In the genomic region with DNA sequence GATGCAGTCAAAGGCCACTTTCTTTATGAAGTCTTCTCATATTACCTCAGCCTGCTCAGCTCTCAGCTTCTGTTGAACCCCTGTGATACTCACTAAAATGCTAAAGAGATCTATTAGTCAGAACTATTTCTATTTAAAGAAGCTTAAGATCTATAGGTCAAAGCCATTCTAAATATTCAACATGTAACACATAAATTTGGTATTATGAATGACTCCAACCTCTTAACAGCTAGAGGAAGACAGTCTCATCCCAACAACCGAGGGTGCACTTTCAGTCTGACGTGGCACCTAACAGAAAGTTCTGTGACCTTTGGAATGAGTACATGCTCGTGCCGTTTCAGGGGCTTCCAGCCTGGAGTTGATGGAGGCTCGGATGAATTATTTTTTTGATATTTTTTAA, we compare ENCODE assay signal across 23 cellular contexts.
"Had no signal": no experiment of that assay in that cellular context is flagged by ENCODE, and none has a peak within 500 bp of the region (broad histone marks: within the 10 kb centered on the region; RNA-seq: fewer than 3 reads in every experiment).

No MANE protein-coding gene starts in this region.

- H3K4me3 ChIP-seq: ascending aorta, cardiac muscle cell had no signal

- H3K4me1 ChIP-seq: ascending aorta had no signal

- H3K9me3 ChIP-seq: ascending aorta had no signal

- DNase-seq: activated CD4-positive, alpha-beta T cell treated with anti-CD3 and anti-CD28 coated beads for 4 hours; activated CD4-positive, alpha-beta T cell treated with anti-CD3 and anti-CD28 coated beads, Interleukin-2, amount 50 U/mL, for 4 hours; activated CD8-positive, alpha-beta memory T cell treated with anti-CD3 and anti-CD28 coated beads, Interleukin-2, amount 10 ng/mL, durations not matched to agents 7 days and 5 days; activated CD8-positive, alpha-beta T cell treated with anti-CD3 and anti-CD28 coated beads, Interleukin-2, amount 10 ng/mL, durations not matched to agents 7 days and 5 days; activated effector memory CD4-positive, alpha-beta T cell treated with anti-CD3 and anti-CD28 coated beads, Interleukin-2, amount 50 U/mL, for 16 hours; activated naive CD4-positive, alpha-beta T cell treated with Interleukin-2 at 50 U/mL for 16 hours; activated naive CD8-positive, alpha-beta T cell treated with anti-CD3 and anti-CD28 coated beads, Interleukin-2, amount 50 U/mL, for 24 hours; activated T-cell treated with anti-CD3 and anti-CD28 coated beads, Interleukin-2, amount 50 U/mL, for 24 hours; amniotic stem cell; Karpas-422; MM.1S; NCI-H1105 treated with DMSO at 0.1 percent for 48 hours; NCI-H1436 treated with DMSO at 0.1 percent for 48 hours; NCI-H2081; NCI-H446; NCI-H526; NCI-H774; PC-3; SHP77 treated with DMSO at 0.1 percent for 48 hours had no signal

- H3K27me3 ChIP-seq: ascending aorta, cardiac muscle cell had no signal

- H3K27ac ChIP-seq: ascending aorta, cardiac muscle cell had no signal

- ATAC-seq: activated CD4-positive, CD25-positive, alpha-beta regulatory T cell treated with anti-CD3 and anti-CD28 coated beads, Interleukin-2, amount 50 U/mL, for 24 hours; activated CD8-positive, alpha-beta memory T cell treated with anti-CD3 and anti-CD28 coated beads, Interleukin-2, amount 10 ng/mL, durations not matched to agents 7 days and 5 days; activated CD8-positive, alpha-beta T cell treated with anti-CD3 and anti-CD28 coated beads, Interleukin-2, amount 10 ng/mL, durations not matched to agents 7 days and 5 days; activated naive CD4-positive, alpha-beta T cell treated with anti-CD3 and anti-CD28 coated beads, Interleukin-2, amount 50 U/mL, for 72 hours; activated naive CD8-positive, alpha-beta T cell treated with anti-CD3 and anti-CD28 coated beads, Interleukin-2, amount 50 U/mL, for 24 hours; PC-3 had no signal

- H3K36me3 ChIP-seq: ascending aorta, cardiac muscle cell had no signal
